Comparison of ENCODE assay signal across 26 cellular contexts in genomic region chr3:72212396-72212795, GRCh38.
"Had no signal": no experiment of that assay in that cellular context is flagged by ENCODE, and none has a peak within 500 bp of the region (broad histone marks: within the 10 kb centered on the region; RNA-seq: fewer than 3 reads in every experiment).

No MANE protein-coding gene starts in this region.

- H3K79me2 ChIP-seq: hepatocyte had no signal

- H3K27me3 ChIP-seq: colonic mucosa, dorsolateral prefrontal cortex, esophagus muscularis mucosa, esophagus squamous epithelium, foreskin keratinocyte, gastrocnemius medialis, gastroesophageal sphincter, hepatocyte had no signal

- FAIRE-seq: endometrium, endothelial cell of umbilical vein, frontal cortex had no signal

- H3K27ac ChIP-seq: colonic mucosa, coronary artery, dorsolateral prefrontal cortex, epithelial cell of prostate, esophagus muscularis mucosa, esophagus squamous epithelium, foreskin keratinocyte, gastrocnemius medialis, gastroesophageal sphincter, heart left ventricle, heart right ventricle, hepatocyte had no signal

- H3K4me1 ChIP-seq: colonic mucosa, esophagus squamous epithelium, foreskin keratinocyte, gastrocnemius medialis, gastroesophageal sphincter had no signal

- H2AFZ ChIP-seq: hepatocyte had no signal

- ATAC-seq: effector memory CD8-positive, alpha-beta T cell; esophagus mucosa; foreskin keratinocyte; gastrocnemius medialis; gastroesophageal sphincter; heart left ventricle; heart right ventricle had no signal

- H3K4me2 ChIP-seq: hepatocyte had no signal

- H3K9me3 ChIP-seq: colonic mucosa, esophagus muscularis mucosa, esophagus squamous epithelium, gastrocnemius medialis, gastroesophageal sphincter had no signal

- DNase-seq: colonic mucosa; cortex of kidney; dermis blood vessel endothelial cell; dorsolateral prefrontal cortex; effector CD4-positive, alpha-beta T cell; effector CD8-positive, alpha-beta T cell; effector memory CD4-positive, alpha-beta T cell; effector memory CD8-positive, alpha-beta T cell; endodermal cell; erythroblast; esophagus squamous epithelium; foreskin keratinocyte; foreskin melanocyte; gastrocnemius medialis; glutamatergic neuron; heart left ventricle; heart right ventricle had no signal

- H3K36me3 ChIP-seq: colonic mucosa, esophagus muscularis mucosa, esophagus squamous epithelium, gastrocnemius medialis, gastroesophageal sphincter, heart left ventricle, heart right ventricle had no signal

- H3K4me3 ChIP-seq: colonic mucosa, coronary artery, dorsolateral prefrontal cortex, esophagus muscularis mucosa, esophagus squamous epithelium, gastrocnemius medialis, gastroesophageal sphincter, heart left ventricle, heart right ventricle, hepatocyte had no signal
